In the genomic region with DNA sequence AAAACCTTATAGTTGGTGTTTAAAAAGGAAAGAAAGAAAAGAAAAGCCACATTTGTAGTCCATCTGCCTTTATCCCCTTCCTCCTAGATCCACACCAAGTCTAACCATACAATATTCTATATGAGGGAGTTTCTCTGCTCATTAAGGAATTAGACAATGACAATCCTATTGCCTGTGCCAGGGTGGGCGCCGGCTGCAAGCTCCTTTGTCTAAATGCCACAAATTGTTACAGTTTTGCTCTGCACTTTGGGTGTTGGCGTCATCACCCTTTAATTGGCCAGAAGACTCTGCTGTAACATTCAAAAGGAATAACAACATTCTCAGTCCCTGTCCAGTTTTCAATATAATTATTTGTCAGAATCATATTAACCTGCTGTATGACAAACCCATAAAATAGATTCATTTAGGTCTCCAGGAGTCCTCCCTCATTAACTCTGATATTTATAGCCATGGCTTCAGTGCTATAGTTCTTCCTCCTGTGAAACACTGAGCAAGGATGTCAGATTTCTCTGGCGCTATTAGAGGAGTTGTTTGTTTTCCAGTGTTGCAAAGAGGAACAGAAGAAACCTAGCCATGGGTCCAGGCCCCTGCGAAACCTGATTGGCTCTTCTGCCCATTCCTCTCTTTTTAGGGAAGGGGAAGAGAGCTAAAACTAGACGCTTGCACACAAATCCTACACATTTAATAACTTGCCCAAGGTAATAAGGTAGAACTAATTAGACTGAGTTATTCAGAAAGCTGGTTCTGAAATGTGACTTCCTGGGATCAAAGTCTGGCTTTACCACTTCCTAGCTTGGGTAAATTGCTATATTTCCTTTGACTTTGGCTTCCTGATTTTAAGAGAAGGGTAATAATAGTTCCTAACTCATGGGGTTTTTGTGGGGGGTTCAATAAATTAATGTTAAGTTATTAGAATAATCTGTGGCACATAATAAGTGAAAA, we compare ENCODE assay signal across 15 cellular contexts.
A peak's percentile ranks its signal among the peaks of the same experiment; 100 is the strongest.
DNase-seq lines count a peak whose midpoint lies in the region; ATAC-seq and TF ChIP-seq lines count a peak whose summit lies in the region.
"Had no signal": no experiment of that assay in that cellular context is flagged by ENCODE, and none has a peak within 500 bp of the region (broad histone marks: within the 10 kb centered on the region; RNA-seq: fewer than 3 reads in every experiment).

No MANE protein-coding gene starts in this region.

- no peak overlapping the region for H3K4me3 ChIP-seq in upper lobe of right lung
- H3K4me3 ChIP-seq in mesenchymal stem cell (ENCODE audit: insufficient read depth in 1 of 2, low read depth in 1 of 2, low read length in 2 of 2) = no peak overlapping the region
- H3K4me3 ChIP-seq: SJSA1, skin epidermis had no signal

- H3K18ac ChIP-seq in mesenchymal stem cell (ENCODE audit: low read depth in 1 of 2, low read length in 2 of 2) = no peak overlapping the region

- 88% methylated on average over 5 of the region's 6 CpGs for WGBS in mesenchymal stem cell

- H2BK12ac ChIP-seq in mesenchymal stem cell (ENCODE audit: low read length in 2 of 2) = no peak overlapping the region

- H2BK5ac ChIP-seq in mesenchymal stem cell (ENCODE audit: low read depth, low read length, poor library complexity, severe bottlenecking) = no peak overlapping the region

- H3K4ac ChIP-seq in mesenchymal stem cell (ENCODE audit: low read depth in 1 of 2, low read length in 2 of 2) = no peak overlapping the region

- peaks cover 4% of the 10 kb centered on the region for H3K36me3 Mint-ChIP-seq in activated CD4-positive, alpha-beta T cell treated with anti-CD3 and anti-CD28 coated beads, Interleukin-2, amount 10 ng/mL, durations not matched to agents 7 days and 5 days (ENCODE audit: low read depth)
- no peaks in the 10 kb centered on the region for H3K36me3 Mint-ChIP-seq in dendritic cell treated with granulocyte-macrophage colony-stimulating factor and Interleukin-4, amounts not matched to agents 40 ng/mL and 50 ng/mL, for 4 days (ENCODE audit: low read depth)
- H3K36me3 Mint-ChIP-seq: stimulated activated memory B cell treated with anti-CD40 and anti-IgM and Interleukin-4, amounts not matched to agents 10 μg/mL and 1 μg/mL and 100 μg/mL, for 72 hours; type B pancreatic cell had no signal

- DNase-seq in activated CD4-positive, alpha-beta T cell treated with anti-CD3 and anti-CD28 coated beads, Interleukin-2, amount 10 ng/mL, durations not matched to agents 7 days and 5 days = no peak
- no peak for DNase-seq in activated CD4-positive, alpha-beta T cell treated with anti-CD3 and anti-CD28 coated beads for 48 hours
- DNase-seq in NCI-H69 (lab: John Stamatoyannopoulos, UW) (peak; percentile 85), retina (peak; percentile 86), midbrain (lab: John Stamatoyannopoulos, UW) (no peak), upper lobe of right lung (no peak), mesenchymal stem cell (no peak)
- DNase-seq: COR-L47, GOT3, NCI-H1694 had no signal

- no peak overlapping the region for H2BK15ac ChIP-seq in mesenchymal stem cell (ENCODE audit: low read depth, poor library complexity, severe bottlenecking)

- H2AFZ ChIP-seq in mesenchymal stem cell (ENCODE audit: low read depth, low read length) = no peak overlapping the region

- no peaks in the 10 kb centered on the region for H3K36me3 ChIP-seq in upper lobe of right lung
- no peaks in the 10 kb centered on the region for H3K36me3 ChIP-seq in mesenchymal stem cell (ENCODE audit: control insufficient read depth in 1 of 2, insufficient read depth in 2 of 2, low read depth in 1 of 2, low read length in 2 of 2)
- H3K36me3 ChIP-seq: SJSA1 had no signal

- peaks cover 42% of the 10 kb centered on the region for H3K4me1 Mint-ChIP-seq in activated CD4-positive, alpha-beta T cell treated with anti-CD3 and anti-CD28 coated beads, Interleukin-2, amount 10 ng/mL, durations not matched to agents 7 days and 5 days
- peaks cover 60% of the 10 kb centered on the region for H3K4me1 Mint-ChIP-seq in dendritic cell treated with granulocyte-macrophage colony-stimulating factor and Interleukin-4, amounts not matched to agents 40 ng/mL and 50 ng/mL, for 4 days (ENCODE audit: low read depth)

- intact Hi-C loops in dendritic cell treated with granulocyte-macrophage colony-stimulating factor and Interleukin-4, amounts not matched to agents 40 ng/mL and 50 ng/mL, for 4 days (cut with micrococcal nuclease) = no loop called here
- intact Hi-C loops in upper lobe of right lung (cut with DNase I) = no loop called here

- POLR2A ChIA-PET in activated CD4-positive, alpha-beta T cell treated with anti-CD3 and anti-CD28 coated beads, Interleukin-2, amount 10 ng/mL, durations not matched to agents 7 days and 5 days (lab: Charles Lee) = no interaction called here

- no peak overlapping the region for H4K91ac ChIP-seq in mesenchymal stem cell (ENCODE audit: low read length)

- peaks cover 4% of the 10 kb centered on the region for H3K9me3 Mint-ChIP-seq in activated CD4-positive, alpha-beta T cell treated with anti-CD3 and anti-CD28 coated beads, Interleukin-2, amount 10 ng/mL, durations not matched to agents 7 days and 5 days
- H3K9me3 Mint-ChIP-seq in dendritic cell treated with granulocyte-macrophage colony-stimulating factor and Interleukin-4, amounts not matched to agents 40 ng/mL and 50 ng/mL, for 4 days = no peaks in the 10 kb centered on the region
- H3K9me3 Mint-ChIP-seq: stimulated activated memory B cell treated with anti-CD40 and anti-IgM and Interleukin-4, amounts not matched to agents 10 μg/mL and 1 μg/mL and 100 μg/mL, for 72 hours; type B pancreatic cell had no signal

- peaks cover 3% of the 10 kb centered on the region for H3K27me3 Mint-ChIP-seq in activated CD4-positive, alpha-beta T cell treated with anti-CD3 and anti-CD28 coated beads, Interleukin-2, amount 10 ng/mL, durations not matched to agents 7 days and 5 days
- no peaks in the 10 kb centered on the region for H3K27me3 Mint-ChIP-seq in dendritic cell treated with granulocyte-macrophage colony-stimulating factor and Interleukin-4, amounts not matched to agents 40 ng/mL and 50 ng/mL, for 4 days
- H3K27me3 Mint-ChIP-seq: stimulated activated memory B cell treated with anti-CD40 and anti-IgM and Interleukin-4, amounts not matched to agents 10 μg/mL and 1 μg/mL and 100 μg/mL, for 72 hours had no signal

- CTCF ChIA-PET in activated CD4-positive, alpha-beta T cell treated with anti-CD3 and anti-CD28 coated beads, Interleukin-2, amount 10 ng/mL, durations not matched to agents 7 days and 5 days (lab: Charles Lee) = interaction anchor here (0.6 to 1.2 kb wide), 2 partner anchors 8 to 51 kb away, joined by 3 read pairs; no protein-coding TSS in a partner anchor

- H2BK120ac ChIP-seq in mesenchymal stem cell (ENCODE audit: low read depth, low read length) = no peak overlapping the region

- no peak overlapping the region for H3K9ac ChIP-seq in mesenchymal stem cell (ENCODE audit: low read length)

- H3K27ac Mint-ChIP-seq in activated CD4-positive, alpha-beta T cell treated with anti-CD3 and anti-CD28 coated beads, Interleukin-2, amount 10 ng/mL, durations not matched to agents 7 days and 5 days = peak overlapping the region; percentile 37
- peak overlapping the region; percentile 60 for H3K27ac Mint-ChIP-seq in dendritic cell treated with granulocyte-macrophage colony-stimulating factor and Interleukin-4, amounts not matched to agents 40 ng/mL and 50 ng/mL, for 4 days
- H3K27ac Mint-ChIP-seq: stimulated activated memory B cell treated with anti-CD40 and anti-IgM and Interleukin-4, amounts not matched to agents 10 μg/mL and 1 μg/mL and 100 μg/mL, for 72 hours; type B pancreatic cell had no signal

- H3K4me2 ChIP-seq in mesenchymal stem cell (ENCODE audit: low read length, poor library complexity, severe bottlenecking) = no peak overlapping the region

- no peak overlapping the region for H3K14ac ChIP-seq in mesenchymal stem cell (ENCODE audit: low read length in 2 of 2)

- no peaks in the 10 kb centered on the region for H3K79me1 ChIP-seq in mesenchymal stem cell (replicated peaks; ENCODE audit: low read length, poor library complexity, severe bottlenecking)

- no peak overlapping the region for H2AK5ac ChIP-seq in mesenchymal stem cell (ENCODE audit: low read length, severe bottlenecking)

- TF ChIP-seq CTCF in upper lobe of right lung (IDR thresholded peaks at IDR 0.05) = no peak

- no peaks in the 10 kb centered on the region for H3K9me3 ChIP-seq in upper lobe of right lung
- no peaks in the 10 kb centered on the region for H3K9me3 ChIP-seq in mesenchymal stem cell (ENCODE audit: control insufficient read depth, low read length)
- H3K9me3 ChIP-seq: SJSA1 had no signal

- no peak overlapping the region for H3K23ac ChIP-seq in mesenchymal stem cell (ENCODE audit: low read length in 2 of 2)

- ATAC-seq in upper lobe of right lung = no peak
- ATAC-seq: stimulated activated memory B cell treated with anti-CD40 and anti-IgM and Interleukin-4, amounts not matched to agents 10 μg/mL and 1 μg/mL and 100 μg/mL, for 72 hours had no signal

- H4K8ac ChIP-seq in mesenchymal stem cell (ENCODE audit: low read length) = no peak overlapping the region

- peak overlapping the region; percentile 5 for H3K4me3 Mint-ChIP-seq in activated CD4-positive, alpha-beta T cell treated with anti-CD3 and anti-CD28 coated beads, Interleukin-2, amount 10 ng/mL, durations not matched to agents 7 days and 5 days
- no peak overlapping the region for H3K4me3 Mint-ChIP-seq in dendritic cell treated with granulocyte-macrophage colony-stimulating factor and Interleukin-4, amounts not matched to agents 40 ng/mL and 50 ng/mL, for 4 days
- H3K4me3 Mint-ChIP-seq: stimulated activated memory B cell treated with anti-CD40 and anti-IgM and Interleukin-4, amounts not matched to agents 10 μg/mL and 1 μg/mL and 100 μg/mL, for 72 hours; type B pancreatic cell had no signal

- peaks cover 5% of the 10 kb centered on the region for H3K4me1 ChIP-seq in upper lobe of right lung
- H3K4me1 ChIP-seq in mesenchymal stem cell (ENCODE audit: control insufficient read depth, insufficient read depth, low read depth, low read length) = peaks cover 4% of the 10 kb centered on the region
- H3K4me1 ChIP-seq: SJSA1 had no signal

- H3K27me3 ChIP-seq in upper lobe of right lung (no peaks in the 10 kb centered on the region), mesenchymal stem cell (ENCODE audit: control insufficient read depth in 1 of 2, insufficient read depth in 1 of 2, low read length in 2 of 2) (no peaks in the 10 kb centered on the region)
- H3K27me3 ChIP-seq: SJSA1 had no signal

- H3K27ac ChIP-seq in upper lobe of right lung = no peak overlapping the region
- no peak overlapping the region for H3K27ac ChIP-seq in mesenchymal stem cell (ENCODE audit: low read length, poor library complexity, severe bottlenecking)
- H3K27ac ChIP-seq: SJSA1 had no signal

Comparison
In these comparisons a context has a peak if more than half of its experiments do, and no peak if none do; other contexts are left out.
1. DNase-seq: peak in NCI-H69 (single experiment) and retina (single experiment); none in activated CD4-positive, alpha-beta T cell treated with anti-CD3 and anti-CD28 coated beads, Interleukin-2, amount 10 ng/mL, durations not matched to agents 7 days and 5 days (single experiment), activated CD4-positive, alpha-beta T cell treated with anti-CD3 and anti-CD28 coated beads for 48 hours (single experiment), midbrain (single experiment), upper lobe of right lung (single experiment) and mesenchymal stem cell (single experiment).